In genomic region chr11:63868399-63869064, GRCh38 we compare ENCODE assay signal across 14 cellular contexts. TPM values are rescaled to one million over a fixed set of nuclear protein-coding genes. Genes with fewer than 3 reads are reported as not detected.
A peak's percentile ranks its signal among the peaks of the same experiment; 100 is the strongest.
DNase-seq lines count a peak whose midpoint lies in the region; ATAC-seq, FAIRE-seq and TF ChIP-seq lines count a peak whose summit lies in the region.
"Had no signal": no experiment of that assay in that cellular context is flagged by ENCODE, and none has a peak within 500 bp of the region (broad histone marks: within the 10 kb centered on the region; RNA-seq: fewer than 3 reads in every experiment).

No MANE protein-coding gene starts in this region.

- no peaks in the 10 kb centered on the region for H3K9me3 ChIP-seq in adrenal gland (replicated peaks in 1 of 3)

- no peaks in the 10 kb centered on the region for H3K36me3 ChIP-seq in adrenal gland (replicated peaks in 1 of 2)

- H3K36me3 Mint-ChIP-seq in activated naive CD8-positive, alpha-beta T cell treated with anti-CD3 and anti-CD28 coated beads, Interleukin-2, amount 10 ng/mL, durations not matched to agents 7 days and 5 days = peaks cover 16% of the 10 kb centered on the region
- no peaks in the 10 kb centered on the region for H3K36me3 Mint-ChIP-seq in mesothelial cell of epicardium

- TF ChIP-seq POLR2A in adrenal gland (IDR thresholded peaks at IDR 0.05) = no peak

- peaks cover 44 to 66% of the 10 kb centered on the region in 2 donors for H3K4me1 ChIP-seq in adrenal gland (replicated peaks in 1 of 2)

- WGBS in adrenal gland, 4 donors = 41 to 55% (median 51%) methylated on average over 9 of the region's 9 CpGs

- no peaks in the 10 kb centered on the region for H3K27me3 Mint-ChIP-seq in activated naive CD8-positive, alpha-beta T cell treated with anti-CD3 and anti-CD28 coated beads, Interleukin-2, amount 10 ng/mL, durations not matched to agents 7 days and 5 days
- no peaks in the 10 kb centered on the region for H3K27me3 Mint-ChIP-seq in mesothelial cell of epicardium (ENCODE audit: low read depth)

- H3K27ac Mint-ChIP-seq in activated naive CD8-positive, alpha-beta T cell treated with anti-CD3 and anti-CD28 coated beads, Interleukin-2, amount 10 ng/mL, durations not matched to agents 7 days and 5 days = peak overlapping the region; percentile 52
- H3K27ac Mint-ChIP-seq in mesothelial cell of epicardium = peak overlapping the region; percentile 72

- DNase-seq in GM03348 (ENCODE audit: low spot score) = peak; percentile 52
- no peak for DNase-seq in activated naive CD8-positive, alpha-beta T cell treated with anti-CD3 and anti-CD28 coated beads, Interleukin-2, amount 10 ng/mL, durations not matched to agents 7 days and 5 days
- no peak for DNase-seq in mesothelial cell of epicardium (ENCODE audit: low spot score in 2 of 2, unreplicated experiment in 2 of 2)
- no peak for DNase-seq in urothelium cell line (ENCODE audit: low spot score)
- no peak for DNase-seq in adrenal gland
- DNase-seq: activated CD4-positive, alpha-beta T cell treated with anti-CD3 and anti-CD28 coated beads for 1 hour; NCI-H1694 treated with DMSO at 0.1 percent for 48 hours had no signal

- no peak for ATAC-seq in activated naive CD8-positive, alpha-beta T cell treated with anti-CD3 and anti-CD28 coated beads, Interleukin-2, amount 10 ng/mL, durations not matched to agents 7 days and 5 days (ENCODE audit: low read depth)
- ATAC-seq in HG02588 (IDR thresholded peaks at IDR 0.05; ENCODE audit: unreplicated experiment) (no peak), GM19452 (IDR thresholded peaks at IDR 0.05; ENCODE audit: unreplicated experiment) (no peak)

- H3K4me1 Mint-ChIP-seq in activated naive CD8-positive, alpha-beta T cell treated with anti-CD3 and anti-CD28 coated beads, Interleukin-2, amount 10 ng/mL, durations not matched to agents 7 days and 5 days = peaks cover 68% of the 10 kb centered on the region
- peaks cover 57% of the 10 kb centered on the region for H3K4me1 Mint-ChIP-seq in mesothelial cell of epicardium

- no peak for FAIRE-seq in urothelium cell line (lab: Jason Lieb, UNC)
- FAIRE-seq: GM12892, HTR-8/SVneo, RCC 7860 had no signal

- H3K4me3 ChIP-seq in adrenal gland = no peak overlapping the region

- H3K4me3 Mint-ChIP-seq in activated naive CD8-positive, alpha-beta T cell treated with anti-CD3 and anti-CD28 coated beads, Interleukin-2, amount 10 ng/mL, durations not matched to agents 7 days and 5 days = peak overlapping the region; percentile 28
- H3K4me3 Mint-ChIP-seq in mesothelial cell of epicardium = no peak overlapping the region

- POLR2A ChIA-PET in activated naive CD8-positive, alpha-beta T cell treated with anti-CD3 and anti-CD28 coated beads, Interleukin-2, amount 10 ng/mL, durations not matched to agents 7 days and 5 days (lab: Charles Lee) = interaction anchor here (0.8 to 3.0 kb wide), 2 partner anchors 23 to 29 kb away, joined by 3 to 11 read pairs; partner anchors contain the start of gene MARK2

- intact Hi-C loops in adrenal gland (cut with DNase I) = no loop called here

- H3K9me3 Mint-ChIP-seq in activated naive CD8-positive, alpha-beta T cell treated with anti-CD3 and anti-CD28 coated beads, Interleukin-2, amount 10 ng/mL, durations not matched to agents 7 days and 5 days = no peaks in the 10 kb centered on the region
- no peaks in the 10 kb centered on the region for H3K9me3 Mint-ChIP-seq in mesothelial cell of epicardium

- peak overlapping the region; percentile 51 for H3K27ac ChIP-seq in 22Rv1
- H3K27ac ChIP-seq in adrenal gland = peak overlapping the region in 2 of 5 donors; percentile 34 to 68
- H3K27ac ChIP-seq: parathyroid adenoma had no signal

- TF ChIP-seq CTCF in 22Rv1 (IDR thresholded peaks at IDR 0.05) (no peak), mesothelial cell of epicardium (IDR thresholded peaks at IDR 0.05; ENCODE audit: unreplicated experiment) (no peak), adrenal gland (IDR thresholded peaks at IDR 0.05) (no peak)

- H3K27me3 ChIP-seq in adrenal gland = no peaks in the 10 kb centered on the region

RNA-seq across cellular contexts. Expression of gene MARK2, which starts 29.6 kb away (rescaled TPM):
- 10 to 100 TPM; 60.6 to 62.3 TPM for total RNA-seq in activated naive CD8-positive, alpha-beta T cell treated with anti-CD3 and anti-CD28 coated beads, Interleukin-2, amount 10 ng/mL, durations not matched to agents 7 days and 5 days
- 48.8 to 51.5 TPM (median 51.2 TPM) in 3 replicates for total RNA-seq in mesothelial cell of epicardium
- 10 to 100 TPM; 27.0 to 39.7 (median 36.2) TPM for total RNA-seq in adrenal gland
- polyA plus RNA-seq in adrenal gland = 10 to 100 TPM in 2 of 3 donors, 1 to 10 TPM in 1; 7.3 to 24.4 (median 15.2) TPM

RNA-seq across cellular contexts. Expression of gene RCOR2, which starts 48.4 kb away (rescaled TPM):
- under 1 TPM; 0.58 to 0.74 TPM for total RNA-seq in activated naive CD8-positive, alpha-beta T cell treated with anti-CD3 and anti-CD28 coated beads, Interleukin-2, amount 10 ng/mL, durations not matched to agents 7 days and 5 days
- total RNA-seq in mesothelial cell of epicardium (28.6 to 33.7 TPM (median 30.6 TPM) in 3 replicates), adrenal gland (1 to 10 TPM in 5 of 8 donors, under 1 TPM in 1, not detected in 2; 0.52 to 1.8 (median 1.2) TPM)
- 1 to 10 TPM in 1 of 3 donors, under 1 TPM in 2; 0.33 to 4.5 (median 0.64) TPM for polyA plus RNA-seq in adrenal gland

RNA-seq across cellular contexts. Expression of gene SPINDOC, which starts 55.3 kb away (rescaled TPM):
- 10 to 100 TPM; 35.1 to 35.2 TPM for total RNA-seq in activated naive CD8-positive, alpha-beta T cell treated with anti-CD3 and anti-CD28 coated beads, Interleukin-2, amount 10 ng/mL, durations not matched to agents 7 days and 5 days
- 55.5 to 63.7 TPM (median 60.1 TPM) in 3 replicates for total RNA-seq in mesothelial cell of epicardium
- total RNA-seq in adrenal gland = 10 to 100 TPM in 7 of 8 donors, 1 to 10 TPM in 1; 9.3 to 13.9 (median 10.9) TPM
- 10 to 100 TPM in 1 of 3 donors, 1 to 10 TPM in 2; 4.5 to 19.2 (median 9.8) TPM for polyA plus RNA-seq in adrenal gland

Comparison
In these comparisons a context has a peak if more than half of its experiments do, and no peak if none do; other contexts are left out.
1. RNA of gene RCOR2, which starts 48.4 kb away (total RNA-seq): 28.6 to 33.7 TPM in mesothelial cell of epicardium; 0.52 to 1.8 TPM in adrenal gland and 0.58 to 0.74 TPM in activated naive CD8-positive, alpha-beta T cell treated with anti-CD3 and anti-CD28 coated beads, Interleukin-2, amount 10 ng/mL, durations not matched to agents 7 days and 5 days; every median in the first group is over 10 times any median in the second.